Comparison of ENCODE assay signal across 10 cellular contexts in genomic region chr2:123415678-123416077, GRCh38.
"Had no signal": no experiment of that assay in that cellular context is flagged by ENCODE, and none has a peak within 500 bp of the region (broad histone marks: within the 10 kb centered on the region; RNA-seq: fewer than 3 reads in every experiment).

No MANE protein-coding gene starts in this region.

- H3K4me2 ChIP-seq: GM23338 had no signal

- H3K27ac ChIP-seq: GM23248 had no signal

- H3K9me3 ChIP-seq: HAP-1 had no signal

- H3K4me3 ChIP-seq: GM23248, GM23338, HAP-1 had no signal

- H3K9ac ChIP-seq: GM23248 had no signal

- DNase-seq: GM23248, GOT3, H7, H9, HCEC 1CT, HFFc6 had no signal

- FAIRE-seq: H1, H54 had no signal

- H2AFZ ChIP-seq: GM23248, GM23338 had no signal

- H3K4me1 ChIP-seq: HAP-1 had no signal

- H3K36me3 ChIP-seq: HAP-1 had no signal
